In the genomic region with DNA sequence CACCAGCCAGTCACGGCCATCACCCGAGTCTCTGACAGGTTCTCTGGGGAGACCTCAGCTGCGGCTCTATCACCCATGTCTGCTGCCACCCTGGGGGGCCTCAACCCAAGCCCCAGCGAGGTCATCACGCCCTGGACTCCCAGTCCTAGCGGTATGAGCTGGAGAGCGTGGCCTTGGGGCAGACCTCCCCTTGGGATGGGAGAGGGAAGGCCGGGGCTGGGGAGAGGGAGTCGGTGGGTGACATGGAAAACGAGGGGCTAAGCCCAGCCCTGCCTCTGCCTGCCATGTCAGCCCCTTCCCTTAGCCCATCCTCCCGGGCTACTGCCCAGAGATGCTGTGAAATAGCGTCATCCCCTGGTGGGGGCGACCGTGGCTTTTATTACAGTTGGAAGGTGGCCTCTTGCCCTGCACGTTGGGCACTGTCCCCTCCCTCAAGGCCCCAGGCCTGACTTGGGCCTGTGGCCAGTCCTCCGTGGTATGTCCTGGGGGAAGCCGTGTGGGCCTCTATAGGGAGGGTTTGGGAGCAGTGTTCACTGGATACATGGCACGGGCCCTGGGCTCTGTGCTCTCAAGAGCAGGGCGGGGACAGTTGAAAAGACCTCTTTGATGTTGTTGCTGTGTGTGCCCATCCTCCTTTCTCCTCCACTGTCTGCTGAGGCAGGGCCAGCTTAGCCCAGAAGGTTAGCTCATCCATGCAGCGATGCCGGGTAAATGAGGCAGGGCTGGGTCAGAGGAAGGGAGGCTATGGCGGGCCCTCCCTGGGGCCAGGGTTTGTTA, we compare ENCODE assay signal across 18 cellular contexts. TPM values are rescaled to one million over a fixed set of nuclear protein-coding genes. Genes with fewer than 3 reads are reported as not detected.
DNase-seq lines count a peak whose midpoint lies in the region; ATAC-seq and TF ChIP-seq lines count a peak whose summit lies in the region.
"Had no signal": no experiment of that assay in that cellular context is flagged by ENCODE, and none has a peak within 500 bp of the region (broad histone marks: within the 10 kb centered on the region; RNA-seq: fewer than 3 reads in every experiment).

No MANE protein-coding gene starts in this region.

- no peaks in the 10 kb centered on the region for H3K9me2 ChIP-seq in Karpas-422 (replicated peaks; ENCODE audit: insufficient read depth, low read length)

- H3K9ac ChIP-seq in NT2/D1 (ENCODE audit: insufficient read length, low read depth) (peak overlapping the region; percentile 10), trophoblast cell (ENCODE audit: low read length) (no peak overlapping the region), Karpas-422 (ENCODE audit: low read length) (no peak overlapping the region)

- no peak overlapping the region for H3K23ac ChIP-seq in trophoblast cell (ENCODE audit: low read length)

- WGBS in trophoblast cell (ENCODE audit: extremely low coverage, insufficient coverage, insufficient read length), result no CpG with 5 or more reads among the region's 22 CpGs

- H2BK12ac ChIP-seq in trophoblast cell (ENCODE audit: low read length), result no peak overlapping the region

- no peak overlapping the region for H4K12ac ChIP-seq in trophoblast cell (ENCODE audit: low read depth, low read length)

- H4K8ac ChIP-seq in trophoblast cell (ENCODE audit: low read depth, low read length), result peak overlapping the region; percentile 14

- no peak overlapping the region for H3K4me3 ChIP-seq in Caco-2 (ENCODE audit: low read depth, low read length)
- H3K4me3 ChIP-seq in NT2/D1 (ENCODE audit: insufficient read length, low read depth), result no peak overlapping the region
- peak overlapping the region; percentile 13 for H3K4me3 ChIP-seq in trophoblast cell (ENCODE audit: low read depth, low read length)
- no peak overlapping the region for H3K4me3 ChIP-seq in foreskin fibroblast (ENCODE audit: low read depth in 1 of 2, low read length in 2 of 2)
- no peak overlapping the region for H3K4me3 ChIP-seq in Karpas-422 (ENCODE audit: low read length)

- intact Hi-C loops in Caco-2 (cut with micrococcal nuclease; ENCODE audit: unreplicated experiment), result no loop called here

- no peak overlapping the region for H3K4me3 Mint-ChIP-seq in Caco-2 (ENCODE audit: unreplicated experiment)
- H3K4me3 Mint-ChIP-seq: H9 had no signal

- H3K27me3 ChIP-seq in Caco-2 (replicated peaks; ENCODE audit: control insufficient read depth, insufficient read depth, low read length) (no peaks in the 10 kb centered on the region), NT2/D1 (ENCODE audit: insufficient read depth, insufficient read length) (no peaks in the 10 kb centered on the region), trophoblast cell (ENCODE audit: insufficient read depth, low read length) (no peaks in the 10 kb centered on the region), Karpas-422 (ENCODE audit: low read length) (no peaks in the 10 kb centered on the region)

- H3K36me3 ChIP-seq in Caco-2 (ENCODE audit: control insufficient read depth, insufficient read depth, low read length) (no peaks in the 10 kb centered on the region), NT2/D1 (ENCODE audit: insufficient read depth, insufficient read length, low read length) (no peaks in the 10 kb centered on the region), trophoblast cell (ENCODE audit: control insufficient read depth in 1 of 2, insufficient read depth in 2 of 2, low read length in 2 of 2) (peaks cover 50 to 55% of the 10 kb centered on the region in 2 experiments), Karpas-422 (ENCODE audit: insufficient read depth, low read length) (no peaks in the 10 kb centered on the region)

- peak overlapping the region; percentile 61 for H3K18ac ChIP-seq in trophoblast cell (ENCODE audit: low read length)

- no peak overlapping the region for H2BK5ac ChIP-seq in trophoblast cell (ENCODE audit: low read depth, low read length, poor library complexity)

- no peaks in the 10 kb centered on the region for H3K9me3 ChIP-seq in Caco-2
- H3K9me3 ChIP-seq in NT2/D1 (ENCODE audit: insufficient read depth, low read length), result no peaks in the 10 kb centered on the region
- H3K9me3 ChIP-seq in trophoblast cell (ENCODE audit: insufficient read depth, low read depth, low read length), result no peaks in the 10 kb centered on the region
- H3K9me3 ChIP-seq in Karpas-422 (ENCODE audit: low read length), result no peaks in the 10 kb centered on the region

- H4K91ac ChIP-seq in trophoblast cell (ENCODE audit: low read depth, low read length), result no peak overlapping the region

- no peaks in the 10 kb centered on the region for H3K27me3 Mint-ChIP-seq in Caco-2 (ENCODE audit: insufficient read depth, unreplicated experiment)

- H3K27ac ChIP-seq in trophoblast cell (ENCODE audit: low read depth, low read length) (no peak overlapping the region), Karpas-422 (ENCODE audit: low read length) (no peak overlapping the region)
- H3K27ac ChIP-seq: HL-60 had no signal

- no peak overlapping the region for H3K14ac ChIP-seq in trophoblast cell (ENCODE audit: low read length)

- H3K4me1 Mint-ChIP-seq in Caco-2 (ENCODE audit: low read depth, unreplicated experiment), result peaks cover 14% of the 10 kb centered on the region

- DNase-seq in Caco-2, result no peak
- DNase-seq in NT2/D1 (ENCODE audit: low read depth, low spot score), result no peak
- peak; percentile 59 for DNase-seq in islet precursor cell
- no peak for DNase-seq in trophoblast cell
- no peak for DNase-seq in foreskin fibroblast
- DNase-seq in Karpas-422, result no peak
- DNase-seq: AML-193, EL, H9, NCI-H1417, NCI-H1930, NCI-H2171, NCI-H446, NCI-H69 had no signal

- H3K79me1 ChIP-seq in trophoblast cell (ENCODE audit: low read length), result peaks cover 35% of the 10 kb centered on the region

- peak overlapping the region; percentile 81 for H3K27ac Mint-ChIP-seq in Caco-2 (ENCODE audit: unreplicated experiment)

- H3K4me1 ChIP-seq in Caco-2 (peaks cover 10% of the 10 kb centered on the region; the same call in 1 of the 2 replicates), NT2/D1 (ENCODE audit: insufficient read depth, insufficient read length) (peaks cover 16% of the 10 kb centered on the region), trophoblast cell (ENCODE audit: control insufficient read depth in 1 of 2, insufficient read depth in 2 of 2, low read length in 2 of 2) (peaks cover 62 to 68% of the 10 kb centered on the region in 2 experiments), Karpas-422 (ENCODE audit: low read length) (peaks cover 5% of the 10 kb centered on the region)

- no peak for TF ChIP-seq CTCF in Caco-2 (IDR thresholded peaks at IDR 0.05; ENCODE audit: insufficient read depth in 1 of 2, low read depth in 1 of 2, low read length in 1 of 2, severe bottlenecking in 1 of 2, unreplicated experiment in 1 of 2)
- no peak for TF ChIP-seq CTCF in foreskin fibroblast (IDR thresholded peaks at IDR 0.05; ENCODE audit: low read depth, low read length)

- peaks cover 21% of the 10 kb centered on the region for H3K36me3 Mint-ChIP-seq in Caco-2 (ENCODE audit: insufficient read depth, unreplicated experiment)

- peak overlapping the region; percentile 3 for H2AK5ac ChIP-seq in trophoblast cell (ENCODE audit: low read length)

- POLR2A ChIA-PET in Caco-2 (lab: Charles Lee), result interaction anchor here (0.5 kb wide), 1 partner anchor 18 kb away, joined by 3 read pairs; no protein-coding TSS in a partner anchor

- H3K4ac ChIP-seq in trophoblast cell (ENCODE audit: low read depth, low read length), result peak overlapping the region; percentile 46

- no peak overlapping the region for H2AFZ ChIP-seq in trophoblast cell (ENCODE audit: insufficient read depth, low read length, poor library complexity)
- H2AFZ ChIP-seq in Karpas-422 (ENCODE audit: low read length), result no peak overlapping the region

- CTCF ChIA-PET in Caco-2 (lab: Charles Lee), result no interaction called here

- no peaks in the 10 kb centered on the region for H4K20me1 ChIP-seq in Karpas-422 (ENCODE audit: insufficient read depth, low read depth, low read length)

- H3K4me2 ChIP-seq in trophoblast cell (ENCODE audit: low read length) (no peak overlapping the region), Karpas-422 (ENCODE audit: low read depth, low read length, poor library complexity, severe bottlenecking) (no peak overlapping the region)

- no peaks in the 10 kb centered on the region for H3K9me3 Mint-ChIP-seq in Caco-2 (ENCODE audit: unreplicated experiment)

- H2BK120ac ChIP-seq in trophoblast cell (ENCODE audit: insufficient read depth, low read length, poor library complexity), result no peak overlapping the region

- no peak for ATAC-seq in HG02678 (IDR thresholded peaks at IDR 0.05; ENCODE audit: unreplicated experiment)

- H3K79me2 ChIP-seq in trophoblast cell (ENCODE audit: control insufficient read depth, insufficient read depth, low read length, poor library complexity) (peaks cover 35% of the 10 kb centered on the region), Karpas-422 (ENCODE audit: low read length) (no peaks in the 10 kb centered on the region)

- BruUV-seq in Caco-2 (replicated peaks; lab: Mats Ljungman, UMichigan), result no TSS peak

RNA-seq across cellular contexts. Expression of a gene that starts 8.9 kb away (rescaled TPM):
- 38.8 and 39.3 TPM in 2 replicates for total RNA-seq in Caco-2 (2022)
- 71.8 and 77.6 TPM in 2 replicates for polyA plus RNA-seq in trophoblast cell (2013)
- 0.45 TPM in 1 of 2 replicates, not detected in the other for total RNA-seq in Karpas-422 (2014; rRNA removed; shearing (Covaris generic); ENCODE audit: low replicate concordance)
- total RNA-seq: OCI-LY7, RPMI7951 had no signal

RNA-seq across cellular contexts. Expression of a gene that starts 32.8 kb away (rescaled TPM):
- not detected in 2 replicates for total RNA-seq in Caco-2 (2022)
- not detected in 2 replicates for polyA plus RNA-seq in trophoblast cell (2013)
- total RNA-seq in Karpas-422 (2014; rRNA removed; shearing (Covaris generic); ENCODE audit: low replicate concordance), result not detected in 2 replicates
- total RNA-seq: OCI-LY7, RPMI7951 had no signal

RNA-seq across cellular contexts. Expression of a gene that starts 38.0 kb away (rescaled TPM):
- 44.5 and 47.4 TPM in 2 replicates for total RNA-seq in Caco-2 (2022)
- 12.1 and 12.4 TPM in 2 replicates for polyA plus RNA-seq in trophoblast cell (2013)
- total RNA-seq in Karpas-422 (2014; rRNA removed; shearing (Covaris generic); ENCODE audit: low replicate concordance), result 48.2 and 76.6 TPM in 2 replicates

RNA-seq across cellular contexts. Expression of a gene that starts 48.3 kb away (rescaled TPM):
- 0.21 and 0.50 TPM in 2 replicates for total RNA-seq in Caco-2 (2022)
- polyA plus RNA-seq in trophoblast cell (2013), result 1.6 and 1.9 TPM in 2 replicates
- total RNA-seq in Karpas-422 (2014; rRNA removed; shearing (Covaris generic); ENCODE audit: low replicate concordance), result 0.72 and 1.5 TPM in 2 replicates
- total RNA-seq: RPMI7951 had no signal

Comparison
In these comparisons a context has a peak if more than half of its experiments do, and no peak if none do; other contexts are left out.
1. RNA of a gene that starts 8.9 kb away (total RNA-seq): 38.8 to 39.3 TPM in Caco-2; 0.45 TPM in Karpas-422; every median in the first group is over 10 times any median in the second.